In genomic region chr5:138464018-138464387, GRCh38 we compare ENCODE assay signal across 8 cellular contexts. TPM values are rescaled to one million over a fixed set of nuclear protein-coding genes. Genes with fewer than 3 reads are reported as not detected.
DNase-seq lines count a peak whose midpoint lies in the region; ATAC-seq and TF ChIP-seq lines count a peak whose summit lies in the region.

No MANE protein-coding gene starts in this region.

- WGBS in ovary, 3 donors, result 0 to 1% (median 0%) methylated on average over 12 to 34 of the region's 34 CpGs
- 1% methylated on average over 11 to 27 of the region's 34 CpGs for WGBS in thyroid gland, 2 donors

- peak overlapping the region; percentile 87 for H3K27ac ChIP-seq in SK-N-MC
- peak overlapping the region; percentile 93 to 95 for H3K27ac ChIP-seq in ovary
- peak overlapping the region; percentile 97 to 98 (median 97) for H3K27ac ChIP-seq in thyroid gland

- DNase-seq in GM10248 (ENCODE audit: extremely low spot score) (peak; percentile 95), HFF-Myc (ENCODE audit: extremely low read depth, low read depth) (peak; percentile 85), MV-4-11 (lab: John Stamatoyannopoulos, UW) (peak; percentile 90), SK-N-MC (ENCODE audit: low read depth, low spot score) (peak; percentile 59), head of caudate nucleus (peak; percentile 75 to 97 (median 94)), ovary (peak; percentile 96 to 99 (median 98)), thyroid gland (peak; percentile 95 to 96)
- DNase-seq in activated naive CD4-positive, alpha-beta T cell treated with anti-CD3 and anti-CD28 coated beads, Interleukin-2, amount 50 U/mL, for 72 hours (ENCODE audit: low spot score in 2 of 2), result peak; percentile 95 to 97

- peaks cover 0 to 3% of the 10 kb centered on the region in 2 donors for H3K9me3 Mint-ChIP-seq in activated naive CD4-positive, alpha-beta T cell treated with anti-CD3 and anti-CD28 coated beads, Interleukin-2, amount 50 U/mL, for 72 hours

- TF ChIP-seq POLR2A in ovary (IDR thresholded peaks at IDR 0.05) (peak; percentile 82), thyroid gland (IDR thresholded peaks at IDR 0.05) (peak in 1 of 2 donors; percentile 83)

- H3K36me3 ChIP-seq in SK-N-MC (ENCODE audit: insufficient read depth, low read length), result no peaks in the 10 kb centered on the region
- no peaks in the 10 kb centered on the region for H3K36me3 ChIP-seq in ovary
- H3K36me3 ChIP-seq in thyroid gland, result peaks cover 0 to 15% of the 10 kb centered on the region in 2 donors

- H3K27me3 ChIP-seq in ovary (no peaks in the 10 kb centered on the region), thyroid gland (no peaks in the 10 kb centered on the region)

- POLR2A ChIA-PET in GM10248 (lab: Yijun Ruan, JAX), result interaction anchor here (2.0 kb wide), 1 partner anchor 8 kb away, joined by 6 read pairs; no protein-coding TSS in a partner anchor

- no peaks in the 10 kb centered on the region for H3K9me3 ChIP-seq in SK-N-MC (ENCODE audit: low read depth, low read length)
- H3K9me3 ChIP-seq in ovary, result no peaks in the 10 kb centered on the region
- H3K9me3 ChIP-seq in thyroid gland, result no peaks in the 10 kb centered on the region

- H3K27ac Mint-ChIP-seq in activated naive CD4-positive, alpha-beta T cell treated with anti-CD3 and anti-CD28 coated beads, Interleukin-2, amount 50 U/mL, for 72 hours, result peak overlapping the region; percentile 87 to 96

- no peak for TF ChIP-seq EP300 in ovary (IDR thresholded peaks at IDR 0.05)

- H3K4me1 ChIP-seq in ovary (ENCODE audit: insufficient read depth), result peaks cover 19% of the 10 kb centered on the region
- peaks cover 11 to 35% of the 10 kb centered on the region in 2 donors for H3K4me1 ChIP-seq in thyroid gland

- CTCF ChIA-PET in GM10248 (lab: Yijun Ruan, JAX), result interaction anchor here (0.7 to 10.3 kb wide), 11 partner anchors 9 to 279 kb away, joined by 3 to 152 read pairs (median 5); no protein-coding TSS in a partner anchor

- peak overlapping the region; percentile 57 for H3K4me3 ChIP-seq in HFF-Myc (replicated peaks; ENCODE audit: low read depth, low read length)
- peak overlapping the region; percentile 81 for H3K4me3 ChIP-seq in SK-N-MC
- H3K4me3 ChIP-seq in ovary, result peak overlapping the region; percentile 50
- peak overlapping the region; percentile 48 to 91 (median 48) for H3K4me3 ChIP-seq in thyroid gland (replicated peaks in 1 of 3)

- TF ChIP-seq CTCF in GM10248 (IDR thresholded peaks at IDR 0.05; ENCODE audit: control extremely low read depth, extremely low read depth, low read depth, missing control alignments), result peak; percentile 68
- peak; percentile 88 for TF ChIP-seq CTCF in HFF-Myc (IDR thresholded peaks at IDR 0.05; ENCODE audit: low read depth, low read length, missing control alignments)
- peak; percentile 97 to 98 (median 97) for TF ChIP-seq CTCF in ovary (IDR thresholded peaks at IDR 0.05)
- TF ChIP-seq CTCF in thyroid gland (IDR thresholded peaks at IDR 0.05), result peak; percentile 90 to 98 (median 94)

- peaks cover 22 to 29% of the 10 kb centered on the region in 2 donors for H3K36me3 Mint-ChIP-seq in activated naive CD4-positive, alpha-beta T cell treated with anti-CD3 and anti-CD28 coated beads, Interleukin-2, amount 50 U/mL, for 72 hours

- peak; percentile 53 to 58 for ATAC-seq in activated naive CD4-positive, alpha-beta T cell treated with anti-CD3 and anti-CD28 coated beads, Interleukin-2, amount 50 U/mL, for 72 hours

- peak overlapping the region; percentile 80 for H3K9ac ChIP-seq in SK-N-MC (ENCODE audit: insufficient read length)

- intact Hi-C loops in head of caudate nucleus (cut with DNase I) (loop anchor here (1.0 to 10.0 kb wide), 2 partner anchors 28 to 111 kb away; partner anchors contain the start of gene HSPA9), ovary (cut with DNase I) (loop anchor here in 2 of 4 donors (5.0 to 10.0 kb wide), 2 partner anchors 38 to 801 kb away; no protein-coding TSS in a partner anchor), thyroid gland (cut with DNase I) (no loop called here)

RNA-seq across cellular contexts. Expression of gene EGR1, which starts 1.3 kb away (rescaled TPM):
- 10 to 100 TPM; 39.4 to 60.1 TPM for total RNA-seq in activated naive CD4-positive, alpha-beta T cell treated with anti-CD3 and anti-CD28 coated beads, Interleukin-2, amount 50 U/mL, for 72 hours
- 100 to 1,000 TPM in 4 of 7 donors, 10 to 100 TPM in 3; 72.7 to 346 (median 123) TPM for total RNA-seq in ovary
- polyA plus RNA-seq in ovary, result 100 to 1,000 TPM in 1 of 2 donors, 10 to 100 TPM in 1; 60.4 to 361 TPM
- 10 to 100 TPM in 3 of 4 donors, 1 to 10 TPM in 1; 5.1 to 72.3 (median 15.3) TPM for total RNA-seq in thyroid gland

RNA-seq across cellular contexts. Expression of gene REEP2, which starts 25.1 kb away (rescaled TPM):
- total RNA-seq in activated naive CD4-positive, alpha-beta T cell treated with anti-CD3 and anti-CD28 coated beads, Interleukin-2, amount 50 U/mL, for 72 hours, result 1 to 10 TPM; 1.3 to 5.9 TPM
- 10 to 100 TPM in 1 of 7 donors, 1 to 10 TPM in 6; 3.5 to 11.4 (median 5.7) TPM for total RNA-seq in ovary
- polyA plus RNA-seq in ovary, result 1 to 10 TPM; 3.5 to 8.0 TPM
- total RNA-seq in thyroid gland, result 1 to 10 TPM in 2 of 4 donors, under 1 TPM in 1, not detected in 1; 0.54 to 3.6 (median 2.0) TPM

Comparison
In these comparisons a context has a peak if more than half of its experiments do, and no peak if none do; other contexts are left out.
1. Peak in every context shown above with its lines: DNase-seq, ATAC-seq, H3K4me3 ChIP-seq and H3K27ac ChIP-seq.